24 cellular contexts compared by ENCODE assay signal in the genomic region with DNA sequence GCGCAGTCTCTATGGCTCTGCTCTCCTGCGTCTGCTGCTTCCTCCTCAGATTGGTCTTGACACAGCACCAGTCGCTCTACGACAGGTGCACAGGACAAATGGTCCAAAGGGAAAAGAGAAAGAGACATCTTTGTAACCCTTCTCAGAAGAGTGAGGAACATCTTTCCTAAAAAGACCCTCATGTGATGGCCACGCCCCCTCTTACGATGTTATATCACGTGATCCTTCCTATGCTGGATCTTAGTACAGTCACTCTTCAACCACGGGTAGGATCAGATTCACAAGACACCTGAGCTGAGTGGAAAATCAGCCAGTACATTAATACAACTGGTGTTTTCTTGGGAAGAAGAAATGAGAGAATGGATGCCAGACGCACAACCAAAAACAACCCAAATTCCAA.
A peak's percentile ranks its signal among the peaks of the same experiment; 100 is the strongest.
DNase-seq lines count a peak whose midpoint lies in the region; ATAC-seq, FAIRE-seq and TF ChIP-seq lines count a peak whose summit lies in the region.
"Had no signal": no experiment of that assay in that cellular context is flagged by ENCODE, and none has a peak within 500 bp of the region (broad histone marks: within the 10 kb centered on the region; RNA-seq: fewer than 3 reads in every experiment).

No MANE protein-coding gene starts in this region.

- H3K27ac Mint-ChIP-seq in GM23338 = no peak overlapping the region
- H3K27ac Mint-ChIP-seq: B cell; CD4-positive, alpha-beta T cell; CD8-positive, alpha-beta T cell had no signal

- no peaks in the 10 kb centered on the region for H3K36me3 Mint-ChIP-seq in GM23338 (ENCODE audit: low read depth)
- H3K36me3 Mint-ChIP-seq: CD8-positive, alpha-beta T cell had no signal

- H3K4me1 ChIP-seq in A549 = no peaks in the 10 kb centered on the region
- H3K4me1 ChIP-seq in GM23338 (ENCODE audit: insufficient read depth) = no peaks in the 10 kb centered on the region
- H3K4me1 ChIP-seq in K562 (replicated peaks in 1 of 2; ENCODE audit: control insufficient read depth in 2 of 2, insufficient read depth in 2 of 2, low read length in 2 of 2) = no peaks in the 10 kb centered on the region
- peaks cover 5% of the 10 kb centered on the region for H3K4me1 ChIP-seq in neuron (ENCODE audit: insufficient read depth, low read length)
- H3K4me1 ChIP-seq: BLaER1 treated with 17β-estradiol and CSF1 and Interleukin-3, amounts not matched to agents 10 nM and 100 nM; Caco-2 had no signal

- BruUV-seq in K562 (replicated peaks; lab: Mats Ljungman, UMichigan) = no TSS peak

- H3K36me3 ChIP-seq in GM23338 (ENCODE audit: insufficient read depth) (no peaks in the 10 kb centered on the region), K562 (ENCODE audit: control insufficient read depth, insufficient read depth, low read length) (no peaks in the 10 kb centered on the region), neuron (ENCODE audit: insufficient read depth, low read length) (no peaks in the 10 kb centered on the region)
- H3K36me3 ChIP-seq: BLaER1 treated with 17β-estradiol and CSF1 and Interleukin-3, amounts not matched to agents 10 nM and 100 nM had no signal

- H3K9me2 ChIP-seq in GM23338 (ENCODE audit: insufficient read depth) = no peaks in the 10 kb centered on the region

- H3K27me3 Mint-ChIP-seq in GM23338 (ENCODE audit: insufficient read depth, low read depth, poor library complexity) = no peaks in the 10 kb centered on the region
- H3K27me3 Mint-ChIP-seq: B cell; CD4-positive, alpha-beta T cell had no signal

- TF ChIP-seq RAD21 in A549 (conservative IDR thresholded peaks at IDR 0.05 in 1 of 2, IDR thresholded peaks at IDR 0.05 in 1 of 2) = no peak
- no peak for TF ChIP-seq RAD21 in K562 (CRISPR knock-in tag; conservative IDR thresholded peaks at IDR 0.05 in 1 of 2, IDR thresholded peaks at IDR 0.05 in 1 of 2)

- no peak overlapping the region for H3K4me3 ChIP-seq in A549
- no peak overlapping the region for H3K4me3 ChIP-seq in GM23338
- no peak overlapping the region for H3K4me3 ChIP-seq in K562
- no peak overlapping the region for H3K4me3 ChIP-seq in neuron (ENCODE audit: low read length)
- H3K4me3 ChIP-seq: BLaER1 treated with 17β-estradiol and CSF1 and Interleukin-3, amounts not matched to agents 10 nM and 100 nM had no signal

- H3K4me2 ChIP-seq in A549 (no peak overlapping the region), GM23338 (no peak overlapping the region), K562 (ENCODE audit: insufficient read depth, low read length) (no peak overlapping the region)
- H3K4me2 ChIP-seq: BLaER1 treated with 17β-estradiol and CSF1 and Interleukin-3, amounts not matched to agents 10 nM and 100 nM had no signal

- POLR2A ChIA-PET in A549 (lab: Yijun Ruan, JAX) = interaction anchor here (0.6 kb wide), 1 partner anchor 27 kb away, joined by 3 read pairs; no protein-coding TSS in a partner anchor
- POLR2A ChIA-PET in K562 (lab: Yijun Ruan, JAX) = no interaction called here

- no peak for TF ChIP-seq CTCF in A549 (IDR thresholded peaks at IDR 0.05)
- no peak for TF ChIP-seq CTCF in GM23338 (conservative IDR thresholded peaks at IDR 0.05; ENCODE audit: low read depth in 2 of 2)
- no peak for TF ChIP-seq CTCF in K562 (IDR thresholded peaks at IDR 0.05 in 2 of 3, conservative IDR thresholded peaks at IDR 0.05 in 1 of 3; ENCODE audit: insufficient read depth in 2 of 3, low read depth in 1 of 3, low read length in 3 of 3)

- H4K20me1 ChIP-seq in GM23338 (replicated peaks; ENCODE audit: insufficient read depth) (no peaks in the 10 kb centered on the region), K562 (replicated peaks; ENCODE audit: control insufficient read depth, insufficient read depth, low read length) (no peaks in the 10 kb centered on the region)
- H4K20me1 ChIP-seq: BLaER1 treated with 17β-estradiol and CSF1 and Interleukin-3, amounts not matched to agents 10 nM and 100 nM had no signal

- no peak overlapping the region for H3K9ac ChIP-seq in K562 (ENCODE audit: insufficient read depth in 1 of 2, low read depth in 2 of 2, low read length in 2 of 2)
- H3K9ac ChIP-seq: BLaER1 treated with 17β-estradiol and CSF1 and Interleukin-3, amounts not matched to agents 10 nM and 100 nM had no signal

- no peaks in the 10 kb centered on the region for H3K9me3 Mint-ChIP-seq in GM23338
- H3K9me3 Mint-ChIP-seq: CD4-positive, alpha-beta T cell; CD8-positive, alpha-beta T cell had no signal

- DNase-seq in A549 (ENCODE audit: low read depth in 1 of 2, low spot score in 1 of 2) (no peak), GM23338 (ENCODE audit: low spot score) (no peak), K562 (ENCODE audit: extremely low read depth in 1 of 4, low spot score in 3 of 4) (no peak), hepatic stellate cell (ENCODE audit: low spot score) (no peak)
- DNase-seq in activated CD4-positive, alpha-beta T cell treated with anti-CD3 and anti-CD28 coated beads, Interleukin-2, amount 50 U/mL, for 48 hours = no peak
- DNase-seq: 8988T; AML-193; Caco-2; Calu3; CD4-positive, alpha-beta T cell; CD8-positive, alpha-beta T cell; DMS79 treated with DMSO at 0.1 percent for 48 hours; GF-D8 had no signal

- H3K9me3 ChIP-seq in A549 = 0 out of 3 replicates have a peak, but pooled peaks cover 2% of the 10 kb centered on the region
- no peaks in the 10 kb centered on the region for H3K9me3 ChIP-seq in K562 (replicated peaks; ENCODE audit: control insufficient read depth, insufficient read depth, low read depth, low read length)
- no peaks in the 10 kb centered on the region for H3K9me3 ChIP-seq in neuron (ENCODE audit: low read length)
- H3K9me3 ChIP-seq: BLaER1 treated with 17β-estradiol and CSF1 and Interleukin-3, amounts not matched to agents 10 nM and 100 nM had no signal

- no peaks in the 10 kb centered on the region for H3K79me2 ChIP-seq in GM23338 (replicated peaks; ENCODE audit: insufficient read depth)
- no peaks in the 10 kb centered on the region for H3K79me2 ChIP-seq in K562 (ENCODE audit: control insufficient read depth, insufficient read depth, low read length)

- no peaks in the 10 kb centered on the region for H3F3A ChIP-seq in GM23338 (replicated peaks; ENCODE audit: low read depth)

- no peak for ATAC-seq in A549
- ATAC-seq in GM23338 = no peak
- ATAC-seq in K562 = no peak
- no peak for ATAC-seq in GM19351 (IDR thresholded peaks at IDR 0.05; ENCODE audit: unreplicated experiment)
- no peak for ATAC-seq in GM21825 (IDR thresholded peaks at IDR 0.05; ENCODE audit: unreplicated experiment)
- ATAC-seq: CD8-positive, alpha-beta T cell had no signal

- H3K4me1 Mint-ChIP-seq in GM23338 = no peaks in the 10 kb centered on the region
- H3K4me1 Mint-ChIP-seq: B cell had no signal

- no peaks in the 10 kb centered on the region for H3K27me3 ChIP-seq in GM23338 (ENCODE audit: insufficient read depth)
- H3K27me3 ChIP-seq in K562 (ENCODE audit: control insufficient read depth in 2 of 2, insufficient read depth in 2 of 2, low read length in 2 of 2) = no peaks in the 10 kb centered on the region
- H3K27me3 ChIP-seq in neuron (ENCODE audit: insufficient read depth, low read length) = no peaks in the 10 kb centered on the region
- H3K27me3 ChIP-seq: BLaER1 treated with 17β-estradiol and CSF1 and Interleukin-3, amounts not matched to agents 10 nM and 100 nM had no signal

- no peak overlapping the region for H3K4me3 Mint-ChIP-seq in GM23338
- H3K4me3 Mint-ChIP-seq: B cell; CD4-positive, alpha-beta T cell; CD8-positive, alpha-beta T cell had no signal

- H3K9me1 ChIP-seq in K562 (ENCODE audit: control insufficient read depth, insufficient read depth, low read length) = no peaks in the 10 kb centered on the region

- H3K27ac ChIP-seq in A549 (no peak overlapping the region), GM23338 (ENCODE audit: low read depth) (no peak overlapping the region), K562 (ENCODE audit: extremely low read depth, low read depth, low read length) (no peak overlapping the region)
- H3K27ac ChIP-seq: BLaER1 treated with 17β-estradiol and CSF1 and Interleukin-3, amounts not matched to agents 10 nM and 100 nM; C4-2B had no signal

- intact Hi-C loops in K562 (cut with micrococcal nuclease) = no loop called here

- TF ChIP-seq EP300 in A549 (IDR thresholded peaks at IDR 0.05) = no peak
- TF ChIP-seq EP300 in K562 (IDR thresholded peaks at IDR 0.05; ENCODE audit: low read length) = no peak

- no peak for FAIRE-seq in A549 (lab: Jason Lieb, UNC)
- no peak for FAIRE-seq in K562 (lab: Jason Lieb, UNC)
- FAIRE-seq: A204.1, D721Med, G401.6, GM12891, GM19239 had no signal

- H2AFZ ChIP-seq in GM23338 (peak overlapping the region; percentile 84; the same call in 1 of the 2 replicates), K562 (ENCODE audit: low read depth, low read length) (no peak overlapping the region), neuron (ENCODE audit: low read depth, low read length) (peak overlapping the region; percentile 46)

- no peak for TF ChIP-seq POLR2A in A549 (IDR thresholded peaks at IDR 0.05; ENCODE audit: low read length)
- TF ChIP-seq POLR2A in K562 (conservative IDR thresholded peaks at IDR 0.05) = no peak

- in situ Hi-C loops in K562 (cut with MboI) = no loop called here

- WGBS in A549 (ENCODE audit: missing lambda C conversion rate) = 49% methylated on average over 9 of the region's 9 CpGs
- 5% methylated on average over 9 of the region's 9 CpGs for WGBS in K562 (ENCODE audit: insufficient coverage, low coverage, missing lambda C conversion rate)

- CTCF ChIA-PET in A549 (lab: Yijun Ruan, JAX) (no interaction called here), K562 (lab: Yijun Ruan, JAX; ENCODE audit: low intra/inter-chr PET ratio) (no interaction called here)

TF ChIP-seq in GM23338, 12 proteins besides CTCF, POLR2A, EP300 and RAD21 (continues in another document):
- TF ChIP-seq POLR2AphosphoS5 (IDR thresholded peaks at IDR 0.05; ENCODE audit: low read depth) = no peak
- no peak for TF ChIP-seq EZH2 (IDR thresholded peaks at IDR 0.05; ENCODE audit: low read depth, unreplicated experiment)

TF ChIP-seq in K562, 482 proteins besides CTCF, POLR2A, EP300 and RAD21 (continues in another document):
- TF ChIP-seq, protein P1, sequence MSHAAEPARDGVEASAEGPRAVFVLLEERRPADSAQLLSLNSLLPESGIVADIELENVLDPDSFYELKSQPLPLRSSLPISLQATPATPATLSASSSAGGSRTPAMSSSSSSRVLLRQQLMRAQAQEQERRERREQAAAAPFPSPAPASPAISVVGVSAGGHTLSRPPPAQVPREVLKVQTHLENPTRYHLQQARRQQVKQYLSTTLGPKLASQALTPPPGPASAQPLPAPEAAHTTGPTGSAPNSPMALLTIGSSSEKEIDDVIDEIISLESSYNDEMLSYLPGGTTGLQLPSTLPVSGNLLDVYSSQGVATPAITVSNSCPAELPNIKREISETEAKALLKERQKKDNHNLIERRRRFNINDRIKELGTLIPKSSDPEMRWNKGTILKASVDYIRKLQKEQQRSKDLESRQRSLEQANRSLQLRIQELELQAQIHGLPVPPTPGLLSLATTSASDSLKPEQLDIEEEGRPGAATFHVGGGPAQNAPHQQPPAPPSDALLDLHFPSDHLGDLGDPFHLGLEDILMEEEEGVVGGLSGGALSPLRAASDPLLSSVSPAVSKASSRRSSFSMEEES (CRISPR knock-in tag; IDR thresholded peaks at IDR 0.05) = peak; percentile 92
